22 cellular contexts compared by ENCODE assay signal in genomic region chr11:27541790-27542189, GRCh38. TPM values are rescaled to one million over a fixed set of nuclear protein-coding genes. Genes with fewer than 3 reads are reported as not detected.
DNase-seq lines count a peak whose midpoint lies in the region; ATAC-seq, FAIRE-seq and TF ChIP-seq lines count a peak whose summit lies in the region.
"Had no signal": no experiment of that assay in that cellular context is flagged by ENCODE, and none has a peak within 500 bp of the region (broad histone marks: within the 10 kb centered on the region; RNA-seq: fewer than 3 reads in every experiment).

No MANE protein-coding gene starts in this region.

- FAIRE-seq in HepG2 (lab: Jason Lieb, UNC): no peak
- FAIRE-seq in K562 (lab: Jason Lieb, UNC): no peak
- peak; percentile 45 for FAIRE-seq in islet of Langerhans (lab: Jason Lieb, UNC)
- FAIRE-seq: A549, D721Med, G401.6, GM12891, GM19239 had no signal

- H3K36me3 Mint-ChIP-seq in activated T-cell treated with anti-CD3 and anti-CD28 coated beads, Interleukin-2, amount 50 U/mL, for 24 hours (ENCODE audit: low read depth): peaks cover 15% of the 10 kb centered on the region

- H3K9me3 ChIP-seq in HepG2 (ENCODE audit: low read length) (no peaks in the 10 kb centered on the region), right lobe of liver (no peaks in the 10 kb centered on the region), K562 (replicated peaks; ENCODE audit: control insufficient read depth, insufficient read depth, low read depth, low read length) (no peaks in the 10 kb centered on the region)
- H3K9me3 ChIP-seq: A549, Caco-2 had no signal

- H3K4me1 Mint-ChIP-seq in activated T-cell treated with anti-CD3 and anti-CD28 coated beads, Interleukin-2, amount 50 U/mL, for 24 hours (ENCODE audit: low read depth): no peaks in the 10 kb centered on the region
- H3K4me1 Mint-ChIP-seq: B cell had no signal

- no peak overlapping the region for H3K4me3 Mint-ChIP-seq in activated T-cell treated with anti-CD3 and anti-CD28 coated beads, Interleukin-2, amount 50 U/mL, for 24 hours
- H3K4me3 Mint-ChIP-seq: B cell; CD4-positive, alpha-beta T cell; CD8-positive, alpha-beta T cell had no signal

- intact Hi-C loops in HepG2 (cut with micrococcal nuclease; ENCODE audit: unreplicated experiment) (no loop called here), right lobe of liver (cut with DNase I) (no loop called here), K562 (cut with micrococcal nuclease) (no loop called here)

- no TSS peak for BruUV-seq in HepG2 (replicated peaks; lab: Mats Ljungman, UMichigan)
- BruUV-seq in K562 (replicated peaks; lab: Mats Ljungman, UMichigan): no TSS peak

- H3K4me3 ChIP-seq in HepG2 (replicated peaks in 1 of 3; ENCODE audit: insufficient read depth in 1 of 3, low read depth in 2 of 3, low read length in 3 of 3) (no peak overlapping the region), right lobe of liver (no peak overlapping the region), K562 (no peak overlapping the region)
- H3K4me3 ChIP-seq: A549; BLaER1 treated with 17β-estradiol and CSF1 and Interleukin-3, amounts not matched to agents 10 nM and 100 nM had no signal

- H3K9me1 ChIP-seq in K562 (ENCODE audit: control insufficient read depth, insufficient read depth, low read length): no peaks in the 10 kb centered on the region

- no peaks in the 10 kb centered on the region for H4K20me1 ChIP-seq in HepG2 (ENCODE audit: insufficient read depth, low read length)
- no peaks in the 10 kb centered on the region for H4K20me1 ChIP-seq in K562 (replicated peaks; ENCODE audit: control insufficient read depth, insufficient read depth, low read length)
- H4K20me1 ChIP-seq: BLaER1 treated with 17β-estradiol and CSF1 and Interleukin-3, amounts not matched to agents 10 nM and 100 nM had no signal

- TF ChIP-seq POLR2A in HepG2 (IDR thresholded peaks at IDR 0.05; ENCODE audit: insufficient read depth in 1 of 2, low read depth in 2 of 2, low read length in 2 of 2): no peak
- no peak for TF ChIP-seq POLR2A in right lobe of liver (IDR thresholded peaks at IDR 0.05)
- TF ChIP-seq POLR2A in K562 (conservative IDR thresholded peaks at IDR 0.05): no peak

- H3K36me3 ChIP-seq in HepG2 (replicated peaks in 1 of 2; ENCODE audit: control insufficient read depth in 1 of 2, insufficient read depth in 2 of 2, low read length in 2 of 2): no peaks in the 10 kb centered on the region
- no peaks in the 10 kb centered on the region for H3K36me3 ChIP-seq in right lobe of liver
- H3K36me3 ChIP-seq in K562 (ENCODE audit: control insufficient read depth, insufficient read depth, low read length): no peaks in the 10 kb centered on the region

- H3K4me2 ChIP-seq in HepG2 (ENCODE audit: low read depth, low read length): no peak overlapping the region
- no peak overlapping the region for H3K4me2 ChIP-seq in K562 (ENCODE audit: insufficient read depth, low read length)
- H3K4me2 ChIP-seq: A549; BLaER1 treated with 17β-estradiol and CSF1 and Interleukin-3, amounts not matched to agents 10 nM and 100 nM had no signal

- CTCF ChIA-PET in HepG2 (lab: Yijun Ruan, JAX; ENCODE audit: low intra/inter-chr PET ratio, low total read pairs) (no interaction called here), K562 (lab: Yijun Ruan, JAX; ENCODE audit: low intra/inter-chr PET ratio) (no interaction called here)

- in situ Hi-C loops in HepG2 (cut with HindIII; ENCODE audit: extremely low pct_ligation_motif_present, low pct_unique_long_range_greater_than_20kb): no loop called here
- in situ Hi-C loops in K562 (cut with MboI): no loop called here

- POLR2A ChIA-PET in HepG2 (lab: Yijun Ruan, JAX) (no interaction called here), K562 (lab: Yijun Ruan, JAX) (no interaction called here)

- no peaks in the 10 kb centered on the region for H3K27me3 Mint-ChIP-seq in activated T-cell treated with anti-CD3 and anti-CD28 coated beads, Interleukin-2, amount 50 U/mL, for 24 hours
- H3K27me3 Mint-ChIP-seq: CD4-positive, alpha-beta T cell had no signal

- TF ChIP-seq EP300 in HepG2 (IDR thresholded peaks at IDR 0.05; ENCODE audit: low read depth in 2 of 2, low read length in 2 of 2) (no peak), HepG2 (CRISPR knock-in tag; IDR thresholded peaks at IDR 0.05; ENCODE audit: borderline replicate concordance) (no peak), K562 (IDR thresholded peaks at IDR 0.05; ENCODE audit: low read length) (no peak)

- no peaks in the 10 kb centered on the region for H3K79me2 ChIP-seq in HepG2 (ENCODE audit: insufficient read depth, low read length)
- no peaks in the 10 kb centered on the region for H3K79me2 ChIP-seq in K562 (ENCODE audit: control insufficient read depth, insufficient read depth, low read length)

- H2AFZ ChIP-seq in HepG2 (ENCODE audit: low read length) (no peak overlapping the region), K562 (ENCODE audit: low read depth, low read length) (no peak overlapping the region)

- no peak overlapping the region for H3K27ac Mint-ChIP-seq in activated T-cell treated with anti-CD3 and anti-CD28 coated beads, Interleukin-2, amount 50 U/mL, for 24 hours
- H3K27ac Mint-ChIP-seq: B cell; CD4-positive, alpha-beta T cell; CD8-positive, alpha-beta T cell had no signal

- H3K9me3 Mint-ChIP-seq in activated T-cell treated with anti-CD3 and anti-CD28 coated beads, Interleukin-2, amount 50 U/mL, for 24 hours: no peaks in the 10 kb centered on the region
- H3K9me3 Mint-ChIP-seq: CD4-positive, alpha-beta T cell; CD8-positive, alpha-beta T cell had no signal

- under 1% methylated on average over 2 of the region's 2 CpGs for WGBS in HepG2 (ENCODE audit: low lambda C conversion rate)
- WGBS in right lobe of liver (ENCODE audit: insufficient coverage, low coverage, low lambda C conversion rate, missing lambda C conversion rate): 73% methylated on average over 2 of the region's 2 CpGs
- WGBS in K562 (ENCODE audit: insufficient coverage, low coverage, missing lambda C conversion rate): 0% methylated on average over 2 of the region's 2 CpGs

- H3K27ac ChIP-seq in HepG2 (ENCODE audit: extremely low read length, insufficient read depth, low read length) (no peak overlapping the region), right lobe of liver (no peak overlapping the region), K562 (ENCODE audit: extremely low read depth, low read depth, low read length) (no peak overlapping the region)
- H3K27ac ChIP-seq: 22Rv1; A549; BLaER1 treated with 17β-estradiol and CSF1 and Interleukin-3, amounts not matched to agents 10 nM and 100 nM; C4-2B had no signal

- no peak for TF ChIP-seq CTCF in HepG2 (CRISPR knock-in tag; IDR thresholded peaks at IDR 0.05)
- TF ChIP-seq CTCF in right lobe of liver (IDR thresholded peaks at IDR 0.05): no peak
- TF ChIP-seq CTCF in K562 (IDR thresholded peaks at IDR 0.05 in 2 of 3, conservative IDR thresholded peaks at IDR 0.05 in 1 of 3; ENCODE audit: insufficient read depth in 2 of 3, low read depth in 1 of 3, low read length in 3 of 3): no peak

- no peak for DNase-seq in HepG2 (ENCODE audit: low spot score)
- no peak for DNase-seq in right lobe of liver
- no peak for DNase-seq in K562 (ENCODE audit: extremely low read depth in 1 of 4, low spot score in 3 of 4)
- DNase-seq in activated T-cell treated with anti-CD3 and anti-CD28 coated beads, Interleukin-2, amount 50 U/mL, for 24 hours: no peak
- no peak for DNase-seq in activated CD8-positive, alpha-beta memory T cell treated with anti-CD3 and anti-CD28 coated beads, Interleukin-2, amount 50 U/mL, for 48 hours
- DNase-seq: AML-193; Caco-2; Calu3; CD4-positive, alpha-beta T cell; CD8-positive, alpha-beta T cell; DMS79 treated with DMSO at 0.1 percent for 48 hours; GF-D8 had no signal

- H3K27me3 ChIP-seq in HepG2 (ENCODE audit: control insufficient read depth in 1 of 2, insufficient read depth in 2 of 2, low read length in 2 of 2) (no peaks in the 10 kb centered on the region), right lobe of liver (no peaks in the 10 kb centered on the region), K562 (ENCODE audit: control insufficient read depth in 2 of 2, insufficient read depth in 2 of 2, low read length in 2 of 2) (no peaks in the 10 kb centered on the region)
- H3K27me3 ChIP-seq: BLaER1 treated with 17β-estradiol and CSF1 and Interleukin-3, amounts not matched to agents 10 nM and 100 nM had no signal

- no peak for ATAC-seq in HepG2
- ATAC-seq in right lobe of liver: no peak
- ATAC-seq in K562: no peak
- ATAC-seq: A549; CD8-positive, alpha-beta T cell had no signal

- H3K4me1 ChIP-seq in HepG2 (ENCODE audit: insufficient read depth, low read length): no peaks in the 10 kb centered on the region
- peaks cover 0 to 12% (median 5%) of the 10 kb centered on the region in 4 donors for H3K4me1 ChIP-seq in right lobe of liver
- H3K4me1 ChIP-seq in K562 (replicated peaks in 1 of 2; ENCODE audit: control insufficient read depth in 2 of 2, insufficient read depth in 2 of 2, low read length in 2 of 2): no peaks in the 10 kb centered on the region
- H3K4me1 ChIP-seq: A549, Caco-2 had no signal

- TF ChIP-seq RAD21 in HepG2 (CRISPR knock-in tag; IDR thresholded peaks at IDR 0.05) (no peak), K562 (CRISPR knock-in tag; conservative IDR thresholded peaks at IDR 0.05 in 1 of 2, IDR thresholded peaks at IDR 0.05 in 1 of 2) (no peak)

- no peak overlapping the region for H3K9ac ChIP-seq in HepG2 (ENCODE audit: insufficient read depth, low read depth, low read length)
- H3K9ac ChIP-seq in K562 (ENCODE audit: insufficient read depth in 1 of 2, low read depth in 2 of 2, low read length in 2 of 2): no peak overlapping the region
- H3K9ac ChIP-seq: BLaER1 treated with 17β-estradiol and CSF1 and Interleukin-3, amounts not matched to agents 10 nM and 100 nM had no signal

RNA-seq across cellular contexts. Expression of gene LIN7C, which starts 35.2 kb away (rescaled TPM):
- total RNA-seq in HepG2 (2016; rRNA removed; fragmentation: Illumina TruSeq; extraction: Trizol): 37.2 and 65.8 TPM in 2 replicates
- 2.5 and 2.7 TPM in 2 replicates for total RNA-seq in HepG2 (2016; cell fraction: cytosol; rRNA removed; fragmentation: Illumina TruSeq; extraction: Trizol; ENCODE audit: low read depth)
- total RNA-seq in HepG2 (2016; cell fraction: insoluble cytoplasmic fraction; rRNA removed; fragmentation: Illumina TruSeq; extraction: Trizol): 38.6 and 65.0 TPM in 2 replicates
- total RNA-seq in HepG2 (2016; cell fraction: membrane; rRNA removed; fragmentation: Illumina TruSeq; extraction: Trizol): 15.9 and 19.0 TPM in 2 replicates
- total RNA-seq in HepG2 (2016; cell fraction: nucleus; rRNA removed; fragmentation: Illumina TruSeq; extraction: Trizol): 24.0 and 25.6 TPM in 2 replicates
- polyA plus RNA-seq in HepG2 (2011; rRNA removed): 12.7 and 14.8 TPM in 2 replicates
- polyA plus RNA-seq in HepG2 (2011; cell fraction: cytosol; rRNA removed): 7.8 and 14.4 TPM in 2 replicates
- 4.2 and 7.4 TPM in 2 replicates for polyA plus RNA-seq in HepG2 (2011; cell fraction: nucleus; rRNA removed)
- 10.3 and 13.4 TPM in 2 replicates for polyA plus RNA-seq in HepG2 (2012)
- polyA plus RNA-seq in HepG2 (2016; cell fraction: cytosol; fragmentation: Illumina TruSeq; extraction: Trizol; ENCODE audit: low read depth): 0.89 and 0.90 TPM in 2 replicates
- polyA plus RNA-seq in HepG2 (2016; cell fraction: insoluble cytoplasmic fraction; fragmentation: Illumina TruSeq; extraction: Trizol; ENCODE audit: low read depth): 27.1 and 30.5 TPM in 2 replicates
- polyA plus RNA-seq in HepG2 (2016; cell fraction: membrane; fragmentation: Illumina TruSeq; extraction: Trizol; ENCODE audit: low read depth): 4.4 and 4.8 TPM in 2 replicates
- 17.5 and 19.5 TPM in 2 replicates for polyA plus RNA-seq in HepG2 (2016; cell fraction: nucleus; fragmentation: Illumina TruSeq; extraction: Trizol; ENCODE audit: insufficient read depth, low read depth)
- polyA minus RNA-seq in HepG2 (2011; rRNA and poly(A)+ RNA removed; ENCODE audit: low replicate concordance): 6.7 and 16.3 TPM in 2 replicates
- 18.3 and 20.3 TPM in 2 replicates for polyA minus RNA-seq in HepG2 (2011; cell fraction: cytosol; rRNA and poly(A)+ RNA removed)
- 29.6 and 31.1 TPM in 2 replicates for polyA minus RNA-seq in HepG2 (2011; cell fraction: nucleus; rRNA and poly(A)+ RNA removed)
- 10 to 100 TPM; 22.6 to 33.2 (median 27.1) TPM for total RNA-seq in right lobe of liver
- total RNA-seq in K562 (2011; cell fraction: chromatin; rRNA removed; ENCODE audit: low replicate concordance): 3.3 and 11.8 TPM in 2 replicates
- 2.7 and 3.2 TPM in 2 replicates for total RNA-seq in K562 (2011; cell fraction: nucleolus; rRNA removed)
- 9.5 and 22.1 TPM in 2 replicates for total RNA-seq in K562 (2011; cell fraction: nucleoplasm; rRNA removed)
- 21.5 and 23.5 TPM in 2 replicates for total RNA-seq in K562 (2014; rRNA removed)
- 52.7 and 55.9 TPM in 2 replicates for total RNA-seq in K562 (2014; rRNA removed; fragmentation: Illumina TruSeq; extraction: Trizol)
- 37.4 and 41.4 TPM in 2 replicates for total RNA-seq in K562 (2015; rRNA removed; fragmentation: Illumina TruSeq; extraction: Trizol)
- total RNA-seq in K562 (2021): 32.7 and 34.1 TPM in 2 replicates
- polyA plus RNA-seq in K562 (2011; rRNA removed): 15.7 and 21.5 TPM in 2 replicates
- polyA plus RNA-seq in K562 (2011; cell fraction: cytosol; rRNA removed): 7.6 and 15.1 TPM in 2 replicates
- polyA plus RNA-seq in K562 (2011; cell fraction: nucleus; rRNA removed): 4.2 and 4.3 TPM in 2 replicates
- 5.3 and 6.8 TPM in 2 replicates for polyA plus RNA-seq in K562 (2012)
- 8.8 and 10.8 TPM in 2 replicates for polyA plus RNA-seq in K562 (2014; fragmentation: Illumina TruSeq; extraction: Trizol)
- 10 to 100 TPM; 20.0 to 48.1 TPM for polyA plus RNA-seq in K562 (2014; fragmentation: Nextera tagmentation; extraction: Ambion mirVana)
- 19.2 and 22.6 TPM in 2 replicates for polyA plus RNA-seq in K562 (2014; rRNA removed)
- 29.7 and 31.2 TPM in 2 replicates for polyA minus RNA-seq in K562 (2011; rRNA and poly(A)+ RNA removed)
- 11.4 and 18.3 TPM in 2 replicates for polyA minus RNA-seq in K562 (2011; cell fraction: cytosol; rRNA and poly(A)+ RNA removed)
- 6.9 and 9.6 TPM in 2 replicates for polyA minus RNA-seq in K562 (2011; cell fraction: nucleus; rRNA and poly(A)+ RNA removed)

Comparison
In these comparisons a context has a peak if more than half of its experiments do, and no peak if none do; other contexts are left out.
1. Of the 241 proteins assayed by ChIP-seq in both HepG2 and K562: peak only in HepG2: none; only in K562: none; in both: CEBPB; in neither: 239; mixed calls (peak in some experiments, not most) for 1.